In genomic region chr2:193348055-193348454, GRCh38 we compare ENCODE assay signal across 1 cellular context.
TF ChIP-seq lines count a peak whose summit lies in the region.

No MANE protein-coding gene starts in this region.

TF ChIP-seq in GM23338, 12 proteins besides CTCF, POLR2A, EP300 and RAD21 (continued from another document):
- TF ChIP-seq ETS1 (IDR thresholded peaks at IDR 0.05): no peak
- TF ChIP-seq REST (IDR thresholded peaks at IDR 0.05; ENCODE audit: unreplicated experiment): no peak
- no peak for TF ChIP-seq CREB1 (CRISPR knock-in tag; IDR thresholded peaks at IDR 0.05; ENCODE audit: low read depth)
- TF ChIP-seq ZNF331 (CRISPR knock-in tag; IDR thresholded peaks at IDR 0.05; ENCODE audit: low read depth): no peak
- no peak for TF ChIP-seq STAT1 (IDR thresholded peaks at IDR 0.05; ENCODE audit: unreplicated experiment)
- no peak for TF ChIP-seq POLR2AphosphoS5 (IDR thresholded peaks at IDR 0.05; ENCODE audit: low read depth)
